14 cellular contexts compared by ENCODE assay signal in the genomic region with DNA sequence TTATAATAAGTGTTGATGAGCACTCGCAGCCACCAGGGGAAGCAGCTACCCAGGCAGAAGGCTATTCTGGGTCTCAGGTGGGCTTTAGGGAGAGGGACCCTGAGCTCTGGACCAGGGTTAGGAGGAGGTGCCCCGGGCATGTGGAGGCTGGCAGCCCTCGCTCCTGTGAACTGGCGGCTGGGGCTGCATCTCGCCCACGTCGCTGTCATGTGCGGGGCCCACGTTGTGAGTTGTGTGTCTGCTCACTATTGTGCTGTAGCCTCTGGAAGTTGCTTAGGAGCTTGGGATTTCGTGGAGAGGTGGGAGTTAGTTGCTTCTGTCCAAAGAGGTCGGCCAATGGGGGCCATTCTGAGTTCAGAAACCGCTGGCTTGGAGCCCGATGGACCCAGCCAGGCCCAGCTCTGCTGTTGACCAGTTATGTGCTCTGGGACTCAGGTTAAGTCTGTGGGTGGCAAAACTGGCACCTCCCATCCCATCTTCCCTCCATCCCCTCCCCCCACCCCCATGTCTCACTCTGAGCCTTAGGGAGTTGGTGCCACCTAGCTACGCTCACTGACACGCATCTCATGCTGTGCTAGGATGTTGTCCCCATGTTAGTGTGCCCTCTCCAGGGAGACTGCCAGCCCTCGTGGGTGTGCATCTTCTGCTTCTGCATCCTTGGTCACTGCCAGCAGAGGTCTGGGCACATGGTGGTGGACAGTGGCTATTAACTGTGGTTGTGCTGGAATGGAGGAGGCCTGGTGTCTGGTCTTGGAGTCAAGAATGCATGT. TPM values are rescaled to one million over a fixed set of nuclear protein-coding genes. Genes with fewer than 3 reads are reported as not detected.
DNase-seq lines count a peak whose midpoint lies in the region; ATAC-seq and TF ChIP-seq lines count a peak whose summit lies in the region.
"Had no signal": no experiment of that assay in that cellular context is flagged by ENCODE, and none has a peak within 500 bp of the region (broad histone marks: within the 10 kb centered on the region; RNA-seq: fewer than 3 reads in every experiment).

No MANE protein-coding gene starts in this region.

- peaks cover 11% of the 10 kb centered on the region for H3K4me1 Mint-ChIP-seq in Calu3 (ENCODE audit: low read depth, unreplicated experiment)

- H3K4me3 Mint-ChIP-seq in Calu3 (ENCODE audit: low read depth, unreplicated experiment) = no peak overlapping the region

- DNase-seq in AG04450 (ENCODE audit: low read depth, low spot score) = no peak
- DNase-seq in Calu3 = no peak
- no peak for DNase-seq in WERI-Rb-1
- peak in 1 of 2 donors; percentile 11 for DNase-seq in left colon
- no peak for DNase-seq in lower lobe of right lung
- DNase-seq: GDM1, glutamatergic neuron, kidney, NCI-H187 treated with DMSO at 0.1 percent for 48 hours, Right ventricle myocardium superior had no signal

- H3K27ac ChIP-seq in AG04450 (ENCODE audit: low read depth, low read length) = no peak overlapping the region
- no peak overlapping the region for H3K27ac ChIP-seq in WERI-Rb-1
- no peak overlapping the region for H3K27ac ChIP-seq in lower lobe of right lung

- POLR2A ChIA-PET in AG04450 (lab: Yijun Ruan, JAX) = interaction anchor here (0.6 kb wide), 1 partner anchor 21 kb away, joined by 3 read pairs; no protein-coding TSS in a partner anchor

- TF ChIP-seq CTCF in AG04450 (IDR thresholded peaks at IDR 0.05; ENCODE audit: low read depth, low read length) (0 out of 2 replicates have a peak, but pooled peaks have one; percentile 18), Calu3 (IDR thresholded peaks at IDR 0.05; ENCODE audit: unreplicated experiment) (no peak), WERI-Rb-1 (IDR thresholded peaks at IDR 0.05; ENCODE audit: low read depth, low read length) (peak; percentile 23; the same call in 1 of the 2 replicates), lower lobe of right lung (IDR thresholded peaks at IDR 0.05) (no peak)

- H3K27me3 ChIP-seq in AG04450 (ENCODE audit: control insufficient read depth, insufficient read depth, low read length) (no peaks in the 10 kb centered on the region), WERI-Rb-1 (ENCODE audit: insufficient read depth, low read depth, severe bottlenecking) (no peaks in the 10 kb centered on the region), lower lobe of right lung (ENCODE audit: low read depth) (no peaks in the 10 kb centered on the region)

- BruUV-seq in Calu3 (replicated peaks; lab: Mats Ljungman, UMichigan) = no TSS peak

- no peak overlapping the region for H3K4me3 ChIP-seq in AG04450 (ENCODE audit: low read depth, low read length)
- H3K4me3 ChIP-seq in WERI-Rb-1 (ENCODE audit: low read depth, low read length) = no peak overlapping the region
- no peak overlapping the region for H3K4me3 ChIP-seq in lower lobe of right lung

- intact Hi-C loops in Calu3 (cut with micrococcal nuclease; ENCODE audit: unreplicated experiment) = no loop called here
- intact Hi-C loops in left colon (cut with DNase I, micrococcal nuclease) = loop anchor here in 1 of 2 donors (10.0 kb wide), 1 partner anchor 274 kb away; no protein-coding TSS in a partner anchor
- intact Hi-C loops in lower lobe of right lung (cut with DNase I) = no loop called here

- no peaks in the 10 kb centered on the region for H3K4me1 ChIP-seq in lower lobe of right lung

- ATAC-seq in left colon (peak; percentile 33), HG03039 (IDR thresholded peaks at IDR 0.05; ENCODE audit: unreplicated experiment) (no peak), lower lobe of right lung (no peak), GM18868 (IDR thresholded peaks at IDR 0.05; ENCODE audit: unreplicated experiment) (no peak), GM21390 (IDR thresholded peaks at IDR 0.05; ENCODE audit: unreplicated experiment) (no peak)
- ATAC-seq: sciatic nerve had no signal

- peak overlapping the region; percentile 73 for H3K27ac Mint-ChIP-seq in Calu3 (ENCODE audit: unreplicated experiment)

- H3K9me3 ChIP-seq in AG04450 (ENCODE audit: control insufficient read depth, insufficient read depth, low read length) = no peaks in the 10 kb centered on the region
- no peaks in the 10 kb centered on the region for H3K9me3 ChIP-seq in WERI-Rb-1 (ENCODE audit: severe bottlenecking)
- no peaks in the 10 kb centered on the region for H3K9me3 ChIP-seq in lower lobe of right lung

- H3K9me3 Mint-ChIP-seq in Calu3 (ENCODE audit: low read depth, unreplicated experiment) = no peaks in the 10 kb centered on the region

- peaks cover 71% of the 10 kb centered on the region for H3K36me3 ChIP-seq in WERI-Rb-1
- no peaks in the 10 kb centered on the region for H3K36me3 ChIP-seq in lower lobe of right lung

- CTCF ChIA-PET in AG04450 (lab: Charles Lee) = interaction anchor here (1.2 to 2.0 kb wide), 5 partner anchors 10 to 268 kb away, joined by 3 to 11 read pairs (median 9); no protein-coding TSS in a partner anchor
- CTCF ChIA-PET in Calu3 (lab: Charles Lee) = interaction anchor here (0.6 to 4.0 kb wide), 3 partner anchors 68 to 655 kb away, joined by 8 to 13 read pairs (median 10); no protein-coding TSS in a partner anchor

- peaks cover 44% of the 10 kb centered on the region for H3K36me3 Mint-ChIP-seq in Calu3 (ENCODE audit: insufficient read depth, unreplicated experiment)

- no peaks in the 10 kb centered on the region for H3K27me3 Mint-ChIP-seq in Calu3 (ENCODE audit: unreplicated experiment)

RNA-seq across cellular contexts. Expression of a gene that starts 18.5 kb away (rescaled TPM):
- 13.7 and 21.7 TPM in 2 replicates for polyA plus RNA-seq in AG04450 (2011; rRNA removed)
- polyA minus RNA-seq in AG04450 (2011; rRNA and poly(A)+ RNA removed) = 11.1 and 20.5 TPM in 2 replicates
- total RNA-seq in Calu3 (2022) (154 and 168 TPM in 2 replicates), left colon (10 to 100 TPM; 15.8 to 40.0 TPM), lower lobe of right lung (8.4 TPM)

Comparison
In these comparisons a context has a peak if more than half of its experiments do, and no peak if none do; other contexts are left out.
1. CTCF ChIP-seq: peak in AG04450 (single experiment) and WERI-Rb-1 (single experiment); none in Calu3 (single experiment) and lower lobe of right lung (single experiment).